In the genomic region with DNA sequence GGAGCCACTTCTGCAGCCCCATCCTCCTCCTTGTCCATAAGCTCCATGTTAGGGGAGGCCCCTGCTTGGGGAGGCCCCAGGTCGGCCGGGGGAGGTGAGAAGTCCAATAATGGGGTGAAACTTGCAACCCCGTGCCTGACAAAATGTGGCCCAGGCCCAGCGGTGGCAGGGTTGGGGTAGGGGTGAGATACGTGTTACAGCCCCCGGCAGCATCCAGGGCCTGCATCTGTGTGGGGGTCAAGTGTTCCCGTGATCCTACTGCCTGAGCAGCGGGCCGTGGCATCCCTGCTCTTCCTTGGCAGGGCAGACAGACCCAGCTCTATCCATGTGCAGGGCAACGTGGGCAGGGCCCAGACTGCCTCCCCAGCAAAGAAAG, we compare ENCODE assay signal across 23 cellular contexts. TPM values are rescaled to one million over a fixed set of nuclear protein-coding genes. Genes with fewer than 3 reads are reported as not detected.
DNase-seq lines count a peak whose midpoint lies in the region; ATAC-seq and TF ChIP-seq lines count a peak whose summit lies in the region.
"Had no signal": no experiment of that assay in that cellular context is flagged by ENCODE, and none has a peak within 500 bp of the region (broad histone marks: within the 10 kb centered on the region; RNA-seq: fewer than 3 reads in every experiment).

No MANE protein-coding gene starts in this region.

- H3K27ac ChIP-seq in left ventricle myocardium inferior (replicated peaks) (no peak overlapping the region), right atrium auricular region (no peak overlapping the region), suprapubic skin (no peak overlapping the region)
- H3K27ac ChIP-seq: breast epithelium, parathyroid adenoma, transverse colon had no signal

- intact Hi-C loops in left ventricle myocardium inferior (cut with micrococcal nuclease) (no loop called here), natural killer cell (cut with micrococcal nuclease) (no loop called here)

- no peak for TF ChIP-seq POLR2A in suprapubic skin (IDR thresholded peaks at IDR 0.05)

- TF ChIP-seq CTCF in left ventricle myocardium inferior (IDR thresholded peaks at IDR 0.05; ENCODE audit: borderline replicate concordance) (no peak), right atrium auricular region (IDR thresholded peaks at IDR 0.05) (no peak), natural killer cell (IDR thresholded peaks at IDR 0.05) (no peak), suprapubic skin (IDR thresholded peaks at IDR 0.05) (no peak)

- H3K36me3 ChIP-seq in left ventricle myocardium inferior (no peaks in the 10 kb centered on the region), right atrium auricular region (no peaks in the 10 kb centered on the region), suprapubic skin (no peaks in the 10 kb centered on the region)
- H3K36me3 ChIP-seq: breast epithelium, transverse colon had no signal

- no peaks in the 10 kb centered on the region for H3K4me1 Mint-ChIP-seq in natural killer cell
- no peaks in the 10 kb centered on the region for H3K4me1 Mint-ChIP-seq in stimulated activated naive CD8-positive, alpha-beta T cell treated with anti-CD3 and anti-CD28 coated beads, Interleukin-15, amount 100 ng/mL, for 72 hours
- H3K4me1 Mint-ChIP-seq: naive thymus-derived CD8-positive, alpha-beta T cell had no signal

- no peak for ATAC-seq in natural killer cell
- ATAC-seq in stimulated activated naive CD8-positive, alpha-beta T cell treated with anti-CD3 and anti-CD28 coated beads, Interleukin-15, amount 100 ng/mL, for 72 hours, result no peak
- ATAC-seq: naive thymus-derived CD8-positive, alpha-beta T cell; right cardiac atrium had no signal

- WGBS in suprapubic skin, result 88% methylated on average over 9 of the region's 10 CpGs

- no peak overlapping the region for H3K4me3 ChIP-seq in left ventricle myocardium inferior
- H3K4me3 ChIP-seq in right atrium auricular region, result no peak overlapping the region
- no peak overlapping the region for H3K4me3 ChIP-seq in suprapubic skin
- H3K4me3 ChIP-seq: breast epithelium, transverse colon had no signal

- H3K27ac Mint-ChIP-seq in natural killer cell, result no peak overlapping the region
- no peak overlapping the region for H3K27ac Mint-ChIP-seq in stimulated activated naive CD8-positive, alpha-beta T cell treated with anti-CD3 and anti-CD28 coated beads, Interleukin-15, amount 100 ng/mL, for 72 hours
- H3K27ac Mint-ChIP-seq: naive thymus-derived CD8-positive, alpha-beta T cell had no signal

- TF ChIP-seq EP300 in suprapubic skin (IDR thresholded peaks at IDR 0.05), result no peak

- no peak overlapping the region for H3K4me3 Mint-ChIP-seq in natural killer cell
- no peak overlapping the region for H3K4me3 Mint-ChIP-seq in stimulated activated naive CD8-positive, alpha-beta T cell treated with anti-CD3 and anti-CD28 coated beads, Interleukin-15, amount 100 ng/mL, for 72 hours
- H3K4me3 Mint-ChIP-seq: naive thymus-derived CD8-positive, alpha-beta T cell had no signal

- no peaks in the 10 kb centered on the region for H3K9me3 Mint-ChIP-seq in natural killer cell
- H3K9me3 Mint-ChIP-seq in stimulated activated naive CD8-positive, alpha-beta T cell treated with anti-CD3 and anti-CD28 coated beads, Interleukin-15, amount 100 ng/mL, for 72 hours, result no peaks in the 10 kb centered on the region
- H3K9me3 Mint-ChIP-seq: activated naive CD4-positive, alpha-beta T cell treated with anti-CD3 and anti-CD28 coated beads, Interleukin-2, amount 50 U/mL, for 72 hours had no signal

- H3K9me3 ChIP-seq in left ventricle myocardium inferior (replicated peaks) (no peaks in the 10 kb centered on the region), right atrium auricular region (no peaks in the 10 kb centered on the region), suprapubic skin (no peaks in the 10 kb centered on the region)
- H3K9me3 ChIP-seq: breast epithelium, transverse colon had no signal

- DNase-seq in left ventricle myocardium inferior (peak; percentile 3), right atrium auricular region (ENCODE audit: low spot score) (no peak), ecto neural progenitor cell (ENCODE audit: low spot score) (peak; percentile 42), natural killer cell (peak; percentile 11), suprapubic skin (ENCODE audit: low spot score in 2 of 2) (peak; percentile 60 to 74), AML-193 (lab: John Stamatoyannopoulos, UW) (no peak), A172 (ENCODE audit: low spot score) (no peak)
- DNase-seq in stimulated activated naive CD8-positive, alpha-beta T cell treated with anti-CD3 and anti-CD28 coated beads, Interleukin-15, amount 100 ng/mL, for 72 hours, result no peak
- DNase-seq: C1 segment of cervical spinal cord; effector CD8-positive, alpha-beta T cell; HCEC 1CT; hypothalamus; MM.1S; NCI-H1105 treated with DMSO at 0.1 percent for 48 hours; NCI-H1930; stimulated activated CD4-positive, alpha-beta T cell treated with anti-CD3 and anti-CD28 coated beads, Interleukin-12 subunit alpha, Interleukin-12 subunit beta, amount 100 ng/mL, for 4 hours; stimulated activated CD4-positive, alpha-beta T cell treated with anti-CD3 and anti-CD28 coated beads, Interleukin-2, amount 100 ng/mL, for 48 hours had no signal

- H3K36me3 Mint-ChIP-seq in natural killer cell, result no peaks in the 10 kb centered on the region
- H3K36me3 Mint-ChIP-seq: activated naive CD4-positive, alpha-beta T cell treated with anti-CD3 and anti-CD28 coated beads, Interleukin-2, amount 50 U/mL, for 72 hours; naive thymus-derived CD8-positive, alpha-beta T cell had no signal

- peaks cover 0 to 3% of the 10 kb centered on the region in 2 donors for H3K27me3 Mint-ChIP-seq in natural killer cell (ENCODE audit: low read depth in 2 of 2)
- H3K27me3 Mint-ChIP-seq in stimulated activated naive CD8-positive, alpha-beta T cell treated with anti-CD3 and anti-CD28 coated beads, Interleukin-15, amount 100 ng/mL, for 72 hours, result peaks cover 20% of the 10 kb centered on the region

- H3K4me1 ChIP-seq in left ventricle myocardium inferior (no peaks in the 10 kb centered on the region), right atrium auricular region (no peaks in the 10 kb centered on the region), suprapubic skin (no peaks in the 10 kb centered on the region)
- H3K4me1 ChIP-seq: breast epithelium, parathyroid adenoma had no signal

- peaks cover 26% of the 10 kb centered on the region for H3K27me3 ChIP-seq in left ventricle myocardium inferior (ENCODE audit: low read depth)
- no peaks in the 10 kb centered on the region for H3K27me3 ChIP-seq in right atrium auricular region
- peaks cover 10% of the 10 kb centered on the region for H3K27me3 ChIP-seq in suprapubic skin
- H3K27me3 ChIP-seq: breast epithelium, transverse colon had no signal

RNA-seq across cellular contexts. Expression of a gene that starts 31.6 kb away (rescaled TPM):
- 0.60 TPM for total RNA-seq in left ventricle myocardium inferior
- total RNA-seq in right atrium auricular region, result under 1 TPM; 0.12 to 0.44 TPM
- total RNA-seq in natural killer cell, result under 1 TPM in 1 of 3 donors, not detected in 2; 0.16 TPM
- 1 to 10 TPM in 1 of 4 donors, under 1 TPM in 3; 0.23 to 2.1 (median 0.78) TPM for total RNA-seq in suprapubic skin
- total RNA-seq in A172 (2014; rRNA removed; shearing (Covaris generic)), result 0.38 and 5.3 TPM in 2 replicates
- total RNA-seq: naive thymus-derived CD8-positive, alpha-beta T cell had no signal

Comparison
In these comparisons a context has a peak if more than half of its experiments do, and no peak if none do; other contexts are left out.
1. DNase-seq: peak in left ventricle myocardium inferior (single experiment), ecto neural progenitor cell (single experiment), natural killer cell (single experiment) and suprapubic skin (2 of 2); none in right atrium auricular region (single experiment), stimulated activated naive CD8-positive, alpha-beta T cell treated with anti-CD3 and anti-CD28 coated beads, Interleukin-15, amount 100 ng/mL, for 72 hours (0 of 2), AML-193 (0 of 2) and A172 (single experiment).